In the genomic region with DNA sequence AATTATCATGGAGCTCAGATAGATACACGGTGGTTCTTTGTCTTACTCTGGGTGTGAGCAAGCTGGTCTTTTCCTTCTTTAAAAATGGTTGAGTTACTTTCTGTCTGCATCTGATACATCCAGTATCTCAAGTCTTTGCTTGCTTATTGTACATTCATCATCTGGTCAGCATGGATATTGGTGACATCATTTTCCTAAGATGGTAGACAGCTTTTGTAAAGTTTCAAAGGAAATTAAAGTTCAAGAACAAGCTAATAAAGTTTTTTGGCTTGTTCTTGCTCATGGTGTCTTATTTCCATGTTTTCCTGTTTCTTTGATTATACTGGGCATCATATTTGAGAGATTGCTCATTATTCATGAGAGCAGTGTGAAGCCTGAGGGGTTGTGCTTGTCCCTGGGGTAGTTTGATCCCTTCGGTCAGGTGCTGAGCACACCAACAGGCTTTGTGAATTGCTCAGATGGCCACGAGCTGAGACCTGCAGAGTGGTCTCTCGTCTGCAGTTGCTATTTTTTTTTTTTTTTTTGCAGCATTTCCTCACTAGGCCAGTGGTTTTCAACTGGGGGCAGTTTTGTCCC, we compare ENCODE assay signal across 25 cellular contexts.
"Had no signal": no experiment of that assay in that cellular context is flagged by ENCODE, and none has a peak within 500 bp of the region (broad histone marks: within the 10 kb centered on the region; RNA-seq: fewer than 3 reads in every experiment).

No MANE protein-coding gene starts in this region.

- H3K27me3 ChIP-seq: cardiac muscle cell, colonic mucosa, dorsolateral prefrontal cortex, ovary, sigmoid colon, suprapubic skin, tibial artery, upper lobe of right lung had no signal

- H3K4me3 ChIP-seq: cardiac muscle cell, colonic mucosa, dorsolateral prefrontal cortex, ovary, prostate gland, sigmoid colon, suprapubic skin, tibial artery, upper lobe of right lung had no signal

- H3K9me3 ChIP-seq: colonic mucosa, ovary, prostate gland, sigmoid colon, suprapubic skin, tibial artery, upper lobe of right lung had no signal

- H3K36me3 ChIP-seq: cardiac muscle cell, colonic mucosa, ovary, prostate gland, sigmoid colon, suprapubic skin, tibial artery, upper lobe of right lung had no signal

- DNase-seq: activated CD4-positive, alpha-beta T cell treated with anti-CD3 and anti-CD28 coated beads for 36 hours; activated CD4-positive, CD25-positive, alpha-beta regulatory T cell; activated CD8-positive, alpha-beta memory T cell treated with anti-CD3 and anti-CD28 coated beads, Interleukin-2, amount 10 ng/mL, durations not matched to agents 7 days and 5 days; activated CD8-positive, alpha-beta T cell treated with anti-CD3 and anti-CD28 coated beads, Interleukin-2, amount 10 ng/mL, durations not matched to agents 7 days and 5 days; activated naive CD4-positive, alpha-beta T cell; activated T-cell treated with anti-CD3 and anti-CD28 coated beads, Interleukin-2, amount 50 U/mL, for 48 hours; anterior cingulate cortex; cerebellar nuclear complex; colonic mucosa; dorsolateral prefrontal cortex; effector memory CD4-positive, alpha-beta T cell; hippocampal formation; midbrain; naive thymus-derived CD4-positive, alpha-beta T cell; ovary; retina; sigmoid colon; stimulated activated CD4-positive, alpha-beta T cell treated with anti-CD3 and anti-CD28 coated beads, Interleukin-15, amount 100 ng/mL, for 24 hours; stimulated activated CD4-positive, alpha-beta T cell treated with anti-CD3 and anti-CD28 coated beads, Interleukin-2, amount 100 ng/mL, for 24 hours; stimulated activated naive CD4-positive, alpha-beta T cell; tibial artery; upper lobe of right lung had no signal

- ATAC-seq: activated CD4-positive, alpha-beta T cell treated with anti-CD3 and anti-CD28 coated beads for 36 hours; activated CD8-positive, alpha-beta memory T cell treated with anti-CD3 and anti-CD28 coated beads, Interleukin-2, amount 10 ng/mL, durations not matched to agents 7 days and 5 days; activated CD8-positive, alpha-beta T cell treated with anti-CD3 and anti-CD28 coated beads, Interleukin-2, amount 10 ng/mL, durations not matched to agents 7 days and 5 days; naive thymus-derived CD4-positive, alpha-beta T cell; upper lobe of right lung had no signal

- H3K27ac ChIP-seq: cardiac muscle cell, colonic mucosa, dorsolateral prefrontal cortex, ovary, prostate gland, sigmoid colon, suprapubic skin, tibial artery, upper lobe of right lung had no signal

- H3K4me1 ChIP-seq: colonic mucosa, suprapubic skin, tibial artery, upper lobe of right lung had no signal
